8 cellular contexts compared by ENCODE assay signal in the genomic region with DNA sequence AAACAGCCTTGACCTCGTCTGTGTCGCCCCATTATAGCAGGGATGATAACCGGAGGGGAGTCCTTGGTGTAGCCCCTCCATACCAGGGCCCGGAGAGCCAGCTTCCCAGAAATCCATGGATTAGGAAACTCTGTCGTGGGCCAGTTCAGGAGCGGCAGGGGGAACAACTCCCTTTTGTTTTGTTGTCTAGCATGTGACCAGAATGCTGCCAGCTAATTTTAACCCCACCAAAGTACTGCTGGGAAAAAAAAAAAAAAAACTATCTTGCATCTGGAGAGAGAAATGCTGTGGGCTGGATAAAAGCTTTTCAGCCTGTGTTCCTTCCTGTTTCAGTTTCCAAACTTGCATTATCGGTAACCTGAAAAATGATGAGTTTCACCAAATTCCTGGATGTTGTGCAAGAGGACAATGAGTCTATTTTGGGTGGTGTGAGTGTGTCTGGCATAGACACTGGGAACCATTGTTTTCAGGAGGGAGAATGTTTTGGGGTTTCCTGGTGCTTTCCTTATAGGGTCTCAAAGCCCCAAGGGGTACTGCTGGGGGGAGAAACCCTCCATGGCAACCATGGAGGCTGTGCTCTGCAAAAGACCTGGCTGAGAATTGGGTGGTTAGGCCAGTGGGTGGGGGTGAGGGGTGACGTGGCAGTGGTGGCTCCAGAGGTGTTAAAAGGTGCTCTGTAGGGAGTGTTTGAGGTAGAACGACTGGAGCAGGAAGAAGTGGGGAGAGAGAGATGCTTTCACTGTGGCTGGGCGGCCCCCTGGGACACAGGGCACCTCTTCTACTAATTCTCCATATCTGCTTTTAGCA. TPM values are rescaled to one million over a fixed set of nuclear protein-coding genes. Genes with fewer than 3 reads are reported as not detected.
DNase-seq lines count a peak whose midpoint lies in the region; ATAC-seq, FAIRE-seq and TF ChIP-seq lines count a peak whose summit lies in the region.

No MANE protein-coding gene starts in this region.

- dilution Hi-C loops in keratinocyte (cut with MboI; ENCODE audit: extremely low pct_ligation_motif_present, low sequenced_read_pairs): no loop called here

- peak overlapping the region; percentile 87 for H3K4me2 ChIP-seq in keratinocyte (ENCODE audit: control insufficient read depth, extremely low read depth, insufficient read depth, low read depth, low read length)

- H3K9me3 ChIP-seq in keratinocyte (ENCODE audit: control insufficient read depth, low read depth, low read length): no peaks in the 10 kb centered on the region

- H3K27ac ChIP-seq in keratinocyte (ENCODE audit: control insufficient read depth, insufficient read depth, low read length): peak overlapping the region; percentile 98

- no peaks in the 10 kb centered on the region for H3K36me3 ChIP-seq in keratinocyte (ENCODE audit: control insufficient read depth in 2 of 2, extremely low read depth in 1 of 2, insufficient read depth in 2 of 2, low read length in 2 of 2)

- ATAC-seq in GM19463 (IDR thresholded peaks at IDR 0.05; ENCODE audit: unreplicated experiment) (peak; percentile 27), GM21825 (IDR thresholded peaks at IDR 0.05; ENCODE audit: unreplicated experiment) (no peak), GM21367 (IDR thresholded peaks at IDR 0.05; ENCODE audit: unreplicated experiment) (no peak)

- H3K79me2 ChIP-seq in keratinocyte (ENCODE audit: control insufficient read depth, insufficient read depth, low read length): no peaks in the 10 kb centered on the region

- no peak for TF ChIP-seq CTCF in keratinocyte (optimal IDR thresholded peaks at IDR 0.05 in 1 of 3, IDR thresholded peaks at IDR 0.05 in 1 of 3, conservative IDR thresholded peaks at IDR 0.05 in 1 of 3; ENCODE audit: extremely low read depth in 1 of 3, insufficient read depth in 2 of 3, low read length in 3 of 3)

- peak overlapping the region; percentile 52 for H2AFZ ChIP-seq in keratinocyte (ENCODE audit: control insufficient read depth, low read length)

- H3K9me1 ChIP-seq in keratinocyte (ENCODE audit: control insufficient read depth, extremely low read depth, insufficient read depth, low read length): peaks cover 4% of the 10 kb centered on the region

- H4K20me1 ChIP-seq in keratinocyte (ENCODE audit: control insufficient read depth, extremely low read depth, insufficient read depth, low read length): no peaks in the 10 kb centered on the region

- peak overlapping the region; percentile 82 for H3K9ac ChIP-seq in keratinocyte (ENCODE audit: control insufficient read depth, extremely low read depth, insufficient read depth, low read length)

- no peak for FAIRE-seq in keratinocyte (lab: Jason Lieb, UNC)

- peaks cover 84% of the 10 kb centered on the region for H3K4me1 ChIP-seq in keratinocyte (ENCODE audit: control insufficient read depth, extremely low read depth, insufficient read depth, low read length)

- peak overlapping the region in 2 of 3 experiments; percentile 35 to 57 for H3K4me3 ChIP-seq in keratinocyte (ENCODE audit: control insufficient read depth in 2 of 3, extremely low read depth in 1 of 3, insufficient read depth in 2 of 3, low read depth in 1 of 3, low read length in 3 of 3)

- H3K27me3 ChIP-seq in keratinocyte (ENCODE audit: control insufficient read depth, extremely low read depth, insufficient read depth, low read length): no peaks in the 10 kb centered on the region

- DNase-seq in RPMI7951 (ENCODE audit: low read depth) (peak; percentile 94), astrocyte of the hippocampus (ENCODE audit: low read depth, low spot score) (peak; percentile 61), keratinocyte (ENCODE audit: low read depth, low spot score) (no peak), kidney glomerular epithelial cell (lab: John Stamatoyannopoulos, UW) (no peak)
- DNase-seq in stimulated activated CD4-positive, alpha-beta T cell treated with anti-CD3 and anti-CD28 coated beads, Interleukin-4, amount 100 ng/mL, for 1 hour: peak; percentile 41

RNA-seq across cellular contexts. Expression of a gene that starts 14.9 kb away (rescaled TPM):
- 16.6 and 23.2 TPM in 2 replicates for total RNA-seq in RPMI7951 (2014; rRNA removed; shearing (Covaris generic))
- polyA plus RNA-seq in keratinocyte: 4.2 to 6.8 TPM (median 5.6 TPM) in 3 replicates
- polyA plus RNA-seq in keratinocyte (2011; ENCODE audit: low read depth): 4.0 TPM
- 3.3 and 6.7 TPM in 2 replicates for polyA plus RNA-seq in keratinocyte (2011; cell fraction: cytosol; rRNA removed)
- polyA plus RNA-seq in keratinocyte (2011; cell fraction: nucleus; rRNA removed): 7.0 and 9.5 TPM in 2 replicates
- 9.0 and 15.9 TPM in 2 replicates for polyA plus RNA-seq in keratinocyte (2012; ENCODE audit: low replicate concordance)
- 3.6 to 8.6 TPM (median 4.1 TPM) in 3 replicates for polyA minus RNA-seq in keratinocyte
- 20.3 TPM for polyA minus RNA-seq in keratinocyte (2011; cell fraction: cytosol; rRNA and poly(A)+ RNA removed)
- 11.1 and 12.7 TPM in 2 replicates for polyA minus RNA-seq in keratinocyte (2011; cell fraction: nucleus; rRNA and poly(A)+ RNA removed)

RNA-seq across cellular contexts. Expression of a gene that starts 54.7 kb away (rescaled TPM):
- total RNA-seq in RPMI7951 (2014; rRNA removed; shearing (Covaris generic)): 11.1 and 12.0 TPM in 2 replicates
- 10.3 to 15.1 TPM (median 13.2 TPM) in 3 replicates for polyA plus RNA-seq in keratinocyte
- polyA plus RNA-seq in keratinocyte (2011; ENCODE audit: low read depth): 6.4 TPM
- 9.1 and 12.9 TPM in 2 replicates for polyA plus RNA-seq in keratinocyte (2011; cell fraction: cytosol; rRNA removed)
- 14.4 and 15.2 TPM in 2 replicates for polyA plus RNA-seq in keratinocyte (2011; cell fraction: nucleus; rRNA removed)
- polyA plus RNA-seq in keratinocyte (2012; ENCODE audit: low replicate concordance): 7.1 and 7.2 TPM in 2 replicates
- polyA minus RNA-seq in keratinocyte: 7.9 to 20.8 TPM (median 18.4 TPM) in 3 replicates
- 13.0 TPM for polyA minus RNA-seq in keratinocyte (2011; cell fraction: cytosol; rRNA and poly(A)+ RNA removed)
- polyA minus RNA-seq in keratinocyte (2011; cell fraction: nucleus; rRNA and poly(A)+ RNA removed): 10.0 and 13.1 TPM in 2 replicates

Comparison
In these comparisons a context has a peak if more than half of its experiments do, and no peak if none do; other contexts are left out.
1. DNase-seq: peak in RPMI7951 (single experiment), astrocyte of the hippocampus (single experiment) and stimulated activated CD4-positive, alpha-beta T cell treated with anti-CD3 and anti-CD28 coated beads, Interleukin-4, amount 100 ng/mL, for 1 hour (single experiment); none in keratinocyte (single experiment) and kidney glomerular epithelial cell (single experiment).